31 cellular contexts compared by ENCODE assay signal in genomic region chr10:28508304-28508925, GRCh38.
"Had no signal": no experiment of that assay in that cellular context is flagged by ENCODE, and none has a peak within 500 bp of the region (broad histone marks: within the 10 kb centered on the region; RNA-seq: fewer than 3 reads in every experiment).

No MANE protein-coding gene starts in this region.

- H3K36me3 ChIP-seq: brain microvascular endothelial cell, Peyer's patch, WERI-Rb-1 had no signal

- H3K4me3 ChIP-seq: Peyer's patch had no signal

- H3K27ac ChIP-seq: brain microvascular endothelial cell, WERI-Rb-1 had no signal

- H3K9me3 ChIP-seq: Peyer's patch had no signal

- ATAC-seq: activated CD8-positive, alpha-beta T cell treated with anti-CD3 and anti-CD28 coated beads for 36 hours; activated T-cell treated with anti-CD3 and anti-CD28 coated beads, Interleukin-2, amount 50 U/mL, for 72 hours; activated T-helper 17 cell treated with anti-CD3 and anti-CD28 coated beads, Interleukin-2, amount 50 U/mL, for 72 hours; PC-3 had no signal

- H3K27me3 ChIP-seq: brain microvascular endothelial cell, Peyer's patch had no signal

- DNase-seq: activated CD4-positive, alpha-beta T cell treated with anti-CD3 and anti-CD28 coated beads for 1 hour; activated CD4-positive, alpha-beta T cell treated with anti-CD3 and anti-CD28 coated beads for 48 hours; activated CD4-positive, CD25-positive, alpha-beta regulatory T cell; activated CD8-positive, alpha-beta T cell treated with anti-CD3 and anti-CD28 coated beads for 36 hours; activated effector memory CD4-positive, alpha-beta T cell treated with anti-CD3 and anti-CD28 coated beads, Interleukin-2, amount 50 U/mL, for 16 hours; activated naive CD4-positive, alpha-beta T cell; activated naive CD4-positive, alpha-beta T cell treated with anti-CD3 and anti-CD28 coated beads, Interleukin-2, amount 50 U/mL, for 16 hours; activated naive CD8-positive, alpha-beta T cell treated with anti-CD3 and anti-CD28 coated beads for 36 hours; activated T-cell treated with anti-CD3 and anti-CD28 coated beads, Interleukin-2, amount 50 U/mL, for 1 hour; activated T-cell treated with anti-CD3 and anti-CD28 coated beads, Interleukin-2, amount 50 U/mL, for 72 hours; amniotic stem cell; aorta; brain microvascular endothelial cell; central memory CD4-positive, alpha-beta T cell; NCI-H1048; NCI-H1105 treated with DMSO at 0.1 percent for 48 hours; NCI-H1436; NCI-H1694; NCI-H1930; NCI-H2081 treated with DMSO at 0.1 percent for 48 hours; NCI-H345; NCI-H524 treated with DMSO at 0.1 percent for 48 hours; NK-92 treated with Interleukin-12 subunit alpha and Interleukin-12 subunit beta, amount 100 ng/mL, for 24 hours; PC-3; Peyer's patch; RPMI8226; SHP77 treated with DMSO at 0.1 percent for 48 hours; SW 1271; T1000; WERI-Rb-1 had no signal

- H3K4me1 ChIP-seq: Peyer's patch had no signal
